In genomic region chr10:99945286-99945685, GRCh38 we compare ENCODE assay signal across 12 cellular contexts.
DNase-seq lines count a peak whose midpoint lies in the region; ATAC-seq, FAIRE-seq and TF ChIP-seq lines count a peak whose summit lies in the region.
"Had no signal": no experiment of that assay in that cellular context is flagged by ENCODE, and none has a peak within 500 bp of the region (broad histone marks: within the 10 kb centered on the region; RNA-seq: fewer than 3 reads in every experiment).

No MANE protein-coding gene starts in this region.

- no peaks in the 10 kb centered on the region for H3K36me3 ChIP-seq in pancreas

- WGBS in pancreas, 2 donors, result 19 to 29% methylated on average over 4 of the region's 4 CpGs

- TF ChIP-seq CTCF in AG04449 (IDR thresholded peaks at IDR 0.05; ENCODE audit: insufficient read depth, low read length, missing control alignments) (no peak), RWPE1 (conservative IDR thresholded peaks at IDR 0.05; ENCODE audit: low read depth) (no peak), fibroblast of the aortic adventitia (IDR thresholded peaks at IDR 0.05; ENCODE audit: insufficient read depth, low read length) (no peak), pancreas (IDR thresholded peaks at IDR 0.05) (no peak)

- H3K27me3 ChIP-seq in pancreas, result no peaks in the 10 kb centered on the region

- CTCF ChIA-PET in AG04449 (lab: Yijun Ruan, JAX), result interaction anchor here (1.1 to 3.8 kb wide), 5 partner anchors 12 to 100 kb away, joined by 3 to 14 read pairs (median 11); partner anchors contain the start of gene DNMBP
- CTCF ChIA-PET in RWPE1 (lab: Yijun Ruan, JAX), result interaction anchor here (1.5 kb wide), 1 partner anchor 64 kb away, joined by 3 read pairs; the partner anchor contains the start of gene DNMBP

- DNase-seq in AG04449 (ENCODE audit: low read depth, low spot score), result peak; percentile 54
- DNase-seq in RWPE1 (ENCODE audit: low spot score), result peak; percentile 59
- DNase-seq in fibroblast of the aortic adventitia (ENCODE audit: low read depth), result peak; percentile 97
- peak in 4 of 6 donors; percentile 56 to 82 (median 78) for DNase-seq in pancreas
- DNase-seq in cortex of kidney (lab: John Stamatoyannopoulos, UW), result no peak
- DNase-seq: central memory CD4-positive, alpha-beta T cell; NCI-H2029 treated with DMSO at 0.1 percent for 48 hours had no signal

- peak; percentile 23 for FAIRE-seq in pancreas (lab: Jason Lieb, UNC)
- FAIRE-seq: GM18507, H54 had no signal

- no peak overlapping the region for H3K4me3 ChIP-seq in AG04449 (ENCODE audit: low read depth, low read length)
- no peak overlapping the region for H3K4me3 ChIP-seq in fibroblast of the aortic adventitia (ENCODE audit: low read depth, low read length)
- no peak overlapping the region for H3K4me3 ChIP-seq in pancreas

- intact Hi-C loops in pancreas (cut with DNase I), result no loop called here

- ATAC-seq in pancreas (peak; percentile 95 to 99 (median 97)), HG03159 (IDR thresholded peaks at IDR 0.05; ENCODE audit: unreplicated experiment) (no peak), GM21619 (IDR thresholded peaks at IDR 0.05; ENCODE audit: unreplicated experiment) (no peak), HG02763 (IDR thresholded peaks at IDR 0.05; ENCODE audit: unreplicated experiment) (no peak)

- peaks cover 15 to 20% (median 16%) of the 10 kb centered on the region in 3 donors for H3K4me1 ChIP-seq in pancreas

- H3K9me3 ChIP-seq in pancreas, result no peaks in the 10 kb centered on the region

- no peak overlapping the region for H3K27ac ChIP-seq in RWPE1
- H3K27ac ChIP-seq in pancreas, result peak overlapping the region; percentile 19 to 61 (median 58)

- POLR2A ChIA-PET in AG04449 (lab: Yijun Ruan, JAX), result no interaction called here
- POLR2A ChIA-PET in RWPE1 (lab: Yijun Ruan, JAX; ENCODE audit: low non-redundant PET), result no interaction called here

Comparison
In these comparisons a context has a peak if more than half of its experiments do, and no peak if none do; other contexts are left out.
1. ATAC-seq: peak in pancreas (4 of 4); none in HG03159 (single experiment), GM21619 (single experiment) and HG02763 (single experiment).